Comparison of ENCODE assay signal across 23 cellular contexts in genomic region chr21:42441963-42442362, GRCh38. TPM values are rescaled to one million over a fixed set of nuclear protein-coding genes. Genes with fewer than 3 reads are reported as not detected.
DNase-seq lines count a peak whose midpoint lies in the region; ATAC-seq and TF ChIP-seq lines count a peak whose summit lies in the region.
"Had no signal": no experiment of that assay in that cellular context is flagged by ENCODE, and none has a peak within 500 bp of the region (broad histone marks: within the 10 kb centered on the region; RNA-seq: fewer than 3 reads in every experiment).

No MANE protein-coding gene starts in this region.

- H3K4me3 ChIP-seq in CD8-positive, alpha-beta T cell (ENCODE audit: low read depth, low read length) = no peak overlapping the region
- H3K4me3 ChIP-seq in naive thymus-derived CD4-positive, alpha-beta T cell (ENCODE audit: low read length) = no peak overlapping the region

- peak overlapping the region; percentile 60 for H3K27ac Mint-ChIP-seq in activated CD4-positive, alpha-beta T cell treated with anti-CD3 and anti-CD28 coated beads, Interleukin-2, amount 10 ng/mL, durations not matched to agents 24 days and 14 days
- peak overlapping the region; percentile 79 for H3K27ac Mint-ChIP-seq in CD8-positive, alpha-beta T cell
- H3K27ac Mint-ChIP-seq in activated naive CD8-positive, alpha-beta T cell = peak overlapping the region; percentile 42
- H3K27ac Mint-ChIP-seq in naive thymus-derived CD4-positive, alpha-beta T cell = peak overlapping the region in 5 of 9 donors; percentile 16 to 73 (median 60)
- H3K27ac Mint-ChIP-seq: CD14-positive monocyte, IgD-negative memory B cell had no signal

- peaks cover 51% of the 10 kb centered on the region for H3K36me3 ChIP-seq in CD8-positive, alpha-beta T cell (ENCODE audit: insufficient read depth, low read length)
- H3K36me3 ChIP-seq in naive thymus-derived CD4-positive, alpha-beta T cell (ENCODE audit: control insufficient read depth in 2 of 3, insufficient read depth in 3 of 3, low read length in 3 of 3) = peaks cover 7 to 100% (median 21%) of the 10 kb centered on the region in 3 experiments

- intact Hi-C loops in activated CD4-positive, alpha-beta T cell treated with anti-CD3 and anti-CD28 coated beads, Interleukin-2, amount 10 ng/mL, durations not matched to agents 24 days and 14 days (cut with micrococcal nuclease) = loop anchor here (2.0 kb wide), 1 partner anchor 27 kb away; no protein-coding TSS in a partner anchor
- intact Hi-C loops in CD8-positive, alpha-beta T cell (cut with DNase I, micrococcal nuclease) = loop anchor here in 1 of 2 experiments (5.0 to 10.0 kb wide), 2 partner anchors 40 to 207 kb away; partner anchors contain the start of gene UBASH3A
- intact Hi-C loops in naive thymus-derived CD4-positive, alpha-beta T cell (cut with micrococcal nuclease) = no loop called here

- H3K4me1 Mint-ChIP-seq in activated CD4-positive, alpha-beta T cell treated with anti-CD3 and anti-CD28 coated beads, Interleukin-2, amount 10 ng/mL, durations not matched to agents 24 days and 14 days = peaks cover 49% of the 10 kb centered on the region
- peaks cover 33% of the 10 kb centered on the region for H3K4me1 Mint-ChIP-seq in CD8-positive, alpha-beta T cell (ENCODE audit: low read depth)
- peaks cover 54% of the 10 kb centered on the region for H3K4me1 Mint-ChIP-seq in activated naive CD8-positive, alpha-beta T cell (ENCODE audit: low read depth)
- peaks cover 8 to 42% (median 29%) of the 10 kb centered on the region in 7 donors for H3K4me1 Mint-ChIP-seq in naive thymus-derived CD4-positive, alpha-beta T cell
- H3K4me1 Mint-ChIP-seq: CD14-positive monocyte had no signal

- H3K9me3 ChIP-seq in CD8-positive, alpha-beta T cell (ENCODE audit: low read length) = no peaks in the 10 kb centered on the region
- no peaks in the 10 kb centered on the region for H3K9me3 ChIP-seq in naive thymus-derived CD4-positive, alpha-beta T cell (ENCODE audit: control insufficient read depth in 2 of 3, low read length in 3 of 3)

- H3K27me3 ChIP-seq in CD8-positive, alpha-beta T cell (ENCODE audit: insufficient read depth, low read length) = no peaks in the 10 kb centered on the region
- no peaks in the 10 kb centered on the region for H3K27me3 ChIP-seq in naive thymus-derived CD4-positive, alpha-beta T cell (ENCODE audit: control insufficient read depth in 2 of 2, insufficient read depth in 2 of 2, low read length in 2 of 2)

- CTCF ChIA-PET in CD8-positive, alpha-beta T cell (lab: Charles Lee) = interaction anchor here (1.0 to 1.1 kb wide), 2 partner anchors 38 to 297 kb away, joined by 3 read pairs; partner anchors contain the start of gene UBASH3A
- CTCF ChIA-PET in naive thymus-derived CD4-positive, alpha-beta T cell (lab: Charles Lee) = interaction anchor here (0.7 to 1.9 kb wide), 2 partner anchors 17 to 38 kb away, joined by 3 to 4 read pairs; partner anchors contain the start of gene UBASH3A

- ATAC-seq in CD8-positive, alpha-beta T cell = no peak
- ATAC-seq in naive thymus-derived CD4-positive, alpha-beta T cell = no peak
- ATAC-seq in HG03378 (IDR thresholded peaks at IDR 0.05; ENCODE audit: unreplicated experiment) (no peak), HG02571 (IDR thresholded peaks at IDR 0.05; ENCODE audit: unreplicated experiment) (no peak)

- peaks cover 14% of the 10 kb centered on the region for H3K4me1 ChIP-seq in CD8-positive, alpha-beta T cell (ENCODE audit: insufficient read depth, low read length)
- peaks cover 0 to 10% of the 10 kb centered on the region in 2 donors for H3K4me1 ChIP-seq in naive thymus-derived CD4-positive, alpha-beta T cell (ENCODE audit: control insufficient read depth in 2 of 2, insufficient read depth in 2 of 2, low read length in 2 of 2)

- no peak for TF ChIP-seq CTCF in CD8-positive, alpha-beta T cell (IDR thresholded peaks at IDR 0.05)

- POLR2A ChIA-PET in CD8-positive, alpha-beta T cell (lab: Charles Lee) = interaction anchor here (1.1 to 1.5 kb wide), 3 partner anchors 19 to 104 kb away, joined by 3 to 4 read pairs (median 3); partner anchors contain the start of gene UBASH3A
- POLR2A ChIA-PET in naive thymus-derived CD4-positive, alpha-beta T cell (lab: Charles Lee) = interaction anchor here (1.0 to 1.8 kb wide), 3 partner anchors 9 to 55 kb away, joined by 3 to 6 read pairs (median 3); partner anchors contain the start of gene UBASH3A

- H3K4me3 Mint-ChIP-seq in activated CD4-positive, alpha-beta T cell treated with anti-CD3 and anti-CD28 coated beads, Interleukin-2, amount 10 ng/mL, durations not matched to agents 24 days and 14 days = no peak overlapping the region
- H3K4me3 Mint-ChIP-seq in CD8-positive, alpha-beta T cell = no peak overlapping the region
- H3K4me3 Mint-ChIP-seq in activated naive CD8-positive, alpha-beta T cell = no peak overlapping the region
- H3K4me3 Mint-ChIP-seq in naive thymus-derived CD4-positive, alpha-beta T cell = no peak overlapping the region
- H3K4me3 Mint-ChIP-seq: CD14-positive monocyte had no signal

- no peak for DNase-seq in activated CD4-positive, alpha-beta T cell treated with anti-CD3 and anti-CD28 coated beads, Interleukin-2, amount 10 ng/mL, durations not matched to agents 24 days and 14 days
- DNase-seq in activated CD4-positive, alpha-beta T cell treated with anti-CD3 and anti-CD28 coated beads for 1 hour = no peak
- DNase-seq in CD8-positive, alpha-beta T cell = no peak
- DNase-seq in naive thymus-derived CD4-positive, alpha-beta T cell = no peak
- DNase-seq in NCI-H524 treated with DMSO at 0.1 percent for 48 hours (lab: John Stamatoyannopoulos, UW) = no peak
- DNase-seq: 8988T, Calu3, EL, Karpas-422, NCI-H1417 treated with DMSO at 0.1 percent for 48 hours, NCI-H187 treated with DMSO at 0.1 percent for 48 hours, NCI-H226, NCI-H524, SHP77 had no signal

- H3K27ac ChIP-seq in CD8-positive, alpha-beta T cell (ENCODE audit: low read depth, low read length) = no peak overlapping the region
- no peak overlapping the region for H3K27ac ChIP-seq in naive thymus-derived CD4-positive, alpha-beta T cell (ENCODE audit: low read depth, low read length)

- peaks cover 86% of the 10 kb centered on the region for H3K36me3 Mint-ChIP-seq in activated CD4-positive, alpha-beta T cell treated with anti-CD3 and anti-CD28 coated beads, Interleukin-2, amount 10 ng/mL, durations not matched to agents 24 days and 14 days (ENCODE audit: low read depth)
- H3K36me3 Mint-ChIP-seq in CD8-positive, alpha-beta T cell = peaks cover 92% of the 10 kb centered on the region
- peaks cover 40% of the 10 kb centered on the region for H3K36me3 Mint-ChIP-seq in activated naive CD8-positive, alpha-beta T cell
- peaks cover 11 to 77% (median 44%) of the 10 kb centered on the region in 5 donors for H3K36me3 Mint-ChIP-seq in naive thymus-derived CD4-positive, alpha-beta T cell
- H3K36me3 Mint-ChIP-seq: CD14-positive monocyte, IgD-negative memory B cell had no signal

- H3K9me3 Mint-ChIP-seq in activated CD4-positive, alpha-beta T cell treated with anti-CD3 and anti-CD28 coated beads, Interleukin-2, amount 10 ng/mL, durations not matched to agents 24 days and 14 days = peaks cover 5% of the 10 kb centered on the region
- no peaks in the 10 kb centered on the region for H3K9me3 Mint-ChIP-seq in CD8-positive, alpha-beta T cell
- no peaks in the 10 kb centered on the region for H3K9me3 Mint-ChIP-seq in activated naive CD8-positive, alpha-beta T cell (ENCODE audit: low read depth)
- H3K9me3 Mint-ChIP-seq in naive thymus-derived CD4-positive, alpha-beta T cell = peaks cover 0 to 2% (median 0%) of the 10 kb centered on the region in 11 donors
- H3K9me3 Mint-ChIP-seq: IgD-negative memory B cell had no signal

- H3K27me3 Mint-ChIP-seq in activated CD4-positive, alpha-beta T cell treated with anti-CD3 and anti-CD28 coated beads, Interleukin-2, amount 10 ng/mL, durations not matched to agents 24 days and 14 days = no peaks in the 10 kb centered on the region
- H3K27me3 Mint-ChIP-seq in CD8-positive, alpha-beta T cell (ENCODE audit: low read depth) = no peaks in the 10 kb centered on the region
- H3K27me3 Mint-ChIP-seq in activated naive CD8-positive, alpha-beta T cell = no peaks in the 10 kb centered on the region
- peaks cover 0 to 4% (median 0%) of the 10 kb centered on the region in 5 donors for H3K27me3 Mint-ChIP-seq in naive thymus-derived CD4-positive, alpha-beta T cell

RNA-seq across cellular contexts. Expression of gene UBASH3A, which starts 38.3 kb away (rescaled TPM):
- total RNA-seq in activated CD4-positive, alpha-beta T cell treated with anti-CD3 and anti-CD28 coated beads, Interleukin-2, amount 10 ng/mL, durations not matched to agents 24 days and 14 days = 61.4 and 65.7 TPM in 2 replicates
- total RNA-seq in CD8-positive, alpha-beta T cell = 10 to 100 TPM; 62.9 to 63.4 TPM
- 100 to 1,000 TPM in 1 of 5 experiments, 10 to 100 TPM in 4; 41.9 to 101 (median 91.7) TPM for total RNA-seq in naive thymus-derived CD4-positive, alpha-beta T cell
- polyA plus RNA-seq in naive thymus-derived CD4-positive, alpha-beta T cell = 10 to 100 TPM; 57.1 to 99.3 TPM
- total RNA-seq: Calu3, H4, MCF 10A, RPMI7951 had no signal
- polyA plus RNA-seq: AG04450, CD14-positive monocyte had no signal

RNA-seq across cellular contexts. Expression of gene TMPRSS3, which starts 46.1 kb away (rescaled TPM):
- 56.9 and 58.7 TPM in 2 replicates for total RNA-seq in activated CD4-positive, alpha-beta T cell treated with anti-CD3 and anti-CD28 coated beads, Interleukin-2, amount 10 ng/mL, durations not matched to agents 24 days and 14 days
- 1 to 10 TPM; 1.2 TPM for total RNA-seq in CD8-positive, alpha-beta T cell
- 1 to 10 TPM in 4 of 5 experiments, under 1 TPM in 1; 0.88 to 7.6 (median 1.5) TPM for total RNA-seq in naive thymus-derived CD4-positive, alpha-beta T cell
- 1 to 10 TPM in 1 of 2 donors, under 1 TPM in 1; 0.11 to 2.9 TPM for polyA plus RNA-seq in naive thymus-derived CD4-positive, alpha-beta T cell
- total RNA-seq: RPMI7951 had no signal
- polyA plus RNA-seq: AG04450, IgD-negative memory B cell had no signal

RNA-seq across cellular contexts. Expression of gene RSPH1, which starts 54.1 kb away (rescaled TPM):
- not detected in 2 replicates for total RNA-seq in activated CD4-positive, alpha-beta T cell treated with anti-CD3 and anti-CD28 coated beads, Interleukin-2, amount 10 ng/mL, durations not matched to agents 24 days and 14 days
- under 1 TPM in 1 of 2 experiments, not detected in 1; 0.16 TPM for total RNA-seq in CD8-positive, alpha-beta T cell
- total RNA-seq in naive thymus-derived CD4-positive, alpha-beta T cell = under 1 TPM in 2 of 5 experiments, not detected in 3; 0.27 to 0.40 TPM
- polyA plus RNA-seq in naive thymus-derived CD4-positive, alpha-beta T cell = not detected
- total RNA-seq: H4 had no signal
- polyA plus RNA-seq: AG04450, CD14-positive monocyte, IgD-negative memory B cell had no signal
